25 cellular contexts compared by ENCODE assay signal in the genomic region with DNA sequence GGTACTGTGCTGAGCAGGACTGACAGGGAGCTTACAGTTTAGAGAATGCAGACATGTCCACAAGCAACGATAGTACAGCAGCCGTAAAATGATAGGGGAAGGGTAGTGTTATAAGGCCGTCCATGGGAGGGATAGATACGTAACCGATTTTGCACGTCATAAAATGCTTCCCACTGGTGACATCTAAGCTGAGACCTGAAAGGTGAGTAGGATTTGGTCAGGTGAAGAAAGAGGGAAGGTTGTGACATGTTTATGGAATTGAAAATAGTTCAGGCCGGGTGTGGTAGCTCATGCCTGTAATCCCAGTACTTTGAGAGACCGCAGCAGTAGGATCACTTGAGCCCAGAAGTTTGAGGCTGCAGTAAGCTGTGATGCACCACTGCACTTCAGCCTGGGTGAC. TPM values are rescaled to one million over a fixed set of nuclear protein-coding genes. Genes with fewer than 3 reads are reported as not detected.
DNase-seq lines count a peak whose midpoint lies in the region; ATAC-seq, FAIRE-seq and TF ChIP-seq lines count a peak whose summit lies in the region.
"Had no signal": no experiment of that assay in that cellular context is flagged by ENCODE, and none has a peak within 500 bp of the region (broad histone marks: within the 10 kb centered on the region; RNA-seq: fewer than 3 reads in every experiment).

No MANE protein-coding gene starts in this region.

- BruUV-seq in HepG2 (replicated peaks; lab: Mats Ljungman, UMichigan), result no TSS peak

- intact Hi-C loops in HepG2 (cut with micrococcal nuclease; ENCODE audit: unreplicated experiment), result no loop called here

- H3K27me3 Mint-ChIP-seq in activated T-cell treated with anti-CD3 and anti-CD28 coated beads, Interleukin-2, amount 50 U/mL, for 72 hours (ENCODE audit: low read depth), result no peaks in the 10 kb centered on the region
- H3K27me3 Mint-ChIP-seq in activated CD4-positive, alpha-beta memory T cell treated with anti-CD3 and anti-CD28 coated beads, Interleukin-2, amount 10 ng/mL, durations not matched to agents 7 days and 5 days, result no peaks in the 10 kb centered on the region
- H3K27me3 Mint-ChIP-seq: activated CD8-positive, alpha-beta memory T cell treated with anti-CD3 and anti-CD28 coated beads, Interleukin-2, amount 10 ng/mL, durations not matched to agents 7 days and 5 days had no signal

- H3K4me3 ChIP-seq in WERI-Rb-1 (ENCODE audit: low read depth, low read length) (peak overlapping the region; percentile 25), hepatocyte (no peak overlapping the region), smooth muscle cell (no peak overlapping the region), HepG2 (replicated peaks in 1 of 3; ENCODE audit: insufficient read depth in 1 of 3, low read depth in 2 of 3, low read length in 3 of 3) (no peak overlapping the region)
- H3K4me3 ChIP-seq: BLaER1 treated with 17β-estradiol and CSF1 and Interleukin-3, amounts not matched to agents 10 nM and 100 nM; cardiac muscle cell; GM23248; testis had no signal

- WGBS in hepatocyte (ENCODE audit: low lambda C conversion rate, missing lambda C conversion rate), result 63% methylated on average over 8 of the region's 8 CpGs
- WGBS in smooth muscle cell (ENCODE audit: low lambda C conversion rate), result 80% methylated on average over 8 of the region's 8 CpGs
- 93% methylated on average over 8 of the region's 8 CpGs for WGBS in HepG2 (ENCODE audit: low lambda C conversion rate)

- no peaks in the 10 kb centered on the region for H3F3A ChIP-seq in smooth muscle cell (ENCODE audit: low read depth)

- no peak for DNase-seq in activated T-cell treated with anti-CD3 and anti-CD28 coated beads, Interleukin-2, amount 50 U/mL, for 72 hours
- no peak for DNase-seq in activated T-cell treated with anti-CD3 and anti-CD28 coated beads, Interleukin-2, amount 50 U/mL, for 1 hour
- DNase-seq in WERI-Rb-1, result peak; percentile 56
- no peak for DNase-seq in hepatocyte (ENCODE audit: low spot score)
- DNase-seq in smooth muscle cell (lab: John Stamatoyannopoulos, UW; ENCODE audit: unreplicated experiment), result no peak
- DNase-seq in activated CD4-positive, alpha-beta memory T cell treated with anti-CD3 and anti-CD28 coated beads, Interleukin-2, amount 10 ng/mL, durations not matched to agents 7 days and 5 days, result no peak
- no peak for DNase-seq in HepG2 (ENCODE audit: low spot score)
- DNase-seq: activated CD8-positive, alpha-beta memory T cell treated with anti-CD3 and anti-CD28 coated beads, Interleukin-2, amount 10 ng/mL, durations not matched to agents 7 days and 5 days; activated effector memory CD4-positive, alpha-beta T cell treated with Interleukin-2 at 50 U/mL for 16 hours; amygdala; Caco-2; cortex of kidney; DND-41; GM23248; KBM-7; kidney glomerular epithelial cell; NCI-H1436; NCI-H774; occipital lobe; stimulated activated CD4-positive, alpha-beta T cell treated with anti-CD3 and anti-CD28 coated beads, Interleukin-2, amount 100 ng/mL, for 48 hours; testis had no signal

- H3K4me3 Mint-ChIP-seq in activated T-cell treated with anti-CD3 and anti-CD28 coated beads, Interleukin-2, amount 50 U/mL, for 72 hours, result peak overlapping the region; percentile 19 to 39
- H3K4me3 Mint-ChIP-seq in activated CD4-positive, alpha-beta memory T cell treated with anti-CD3 and anti-CD28 coated beads, Interleukin-2, amount 10 ng/mL, durations not matched to agents 7 days and 5 days, result no peak overlapping the region
- H3K4me3 Mint-ChIP-seq: activated CD8-positive, alpha-beta memory T cell treated with anti-CD3 and anti-CD28 coated beads, Interleukin-2, amount 10 ng/mL, durations not matched to agents 7 days and 5 days; stimulated activated effector memory CD8-positive, alpha-beta T cell treated with anti-CD3 and anti-CD28 coated beads, Interleukin-12 subunit alpha, Interleukin-12 subunit beta, amount 100 ng/mL, for 72 hours had no signal

- H4K20me1 ChIP-seq in hepatocyte (ENCODE audit: insufficient read depth, poor library complexity, severe bottlenecking) (peaks cover 54% of the 10 kb centered on the region), smooth muscle cell (ENCODE audit: low read depth) (peaks cover 98% of the 10 kb centered on the region), HepG2 (ENCODE audit: insufficient read depth, low read length) (peaks cover 54% of the 10 kb centered on the region)

- CTCF ChIA-PET in activated CD4-positive, alpha-beta memory T cell treated with anti-CD3 and anti-CD28 coated beads, Interleukin-2, amount 10 ng/mL, durations not matched to agents 7 days and 5 days (lab: Charles Lee), result interaction anchor here (1.3 kb wide), 1 partner anchor 24 kb away, joined by 5 read pairs; no protein-coding TSS in a partner anchor
- CTCF ChIA-PET in HepG2 (lab: Yijun Ruan, JAX; ENCODE audit: low intra/inter-chr PET ratio, low total read pairs), result no interaction called here

- no peak overlapping the region for H3K27ac Mint-ChIP-seq in activated T-cell treated with anti-CD3 and anti-CD28 coated beads, Interleukin-2, amount 50 U/mL, for 72 hours
- no peak overlapping the region for H3K27ac Mint-ChIP-seq in activated CD4-positive, alpha-beta memory T cell treated with anti-CD3 and anti-CD28 coated beads, Interleukin-2, amount 10 ng/mL, durations not matched to agents 7 days and 5 days
- H3K27ac Mint-ChIP-seq: activated CD8-positive, alpha-beta memory T cell treated with anti-CD3 and anti-CD28 coated beads, Interleukin-2, amount 10 ng/mL, durations not matched to agents 7 days and 5 days; stimulated activated effector memory CD8-positive, alpha-beta T cell treated with anti-CD3 and anti-CD28 coated beads, Interleukin-12 subunit alpha, Interleukin-12 subunit beta, amount 100 ng/mL, for 72 hours had no signal

- no peak for ATAC-seq in activated T-cell treated with anti-CD3 and anti-CD28 coated beads, Interleukin-2, amount 50 U/mL, for 72 hours (replicated peaks in 1 of 2)
- no peak for ATAC-seq in HG03039 (IDR thresholded peaks at IDR 0.05; ENCODE audit: unreplicated experiment)
- ATAC-seq in HepG2, result no peak
- ATAC-seq: activated CD8-positive, alpha-beta memory T cell treated with anti-CD3 and anti-CD28 coated beads, Interleukin-2, amount 10 ng/mL, durations not matched to agents 7 days and 5 days; stimulated activated effector memory CD8-positive, alpha-beta T cell treated with anti-CD3 and anti-CD28 coated beads, Interleukin-12 subunit alpha, Interleukin-12 subunit beta, amount 100 ng/mL, for 72 hours had no signal

- H3K27ac ChIP-seq in WERI-Rb-1 (peak overlapping the region; percentile 25), hepatocyte (peak overlapping the region; percentile 36), smooth muscle cell (ENCODE audit: low read depth) (peak overlapping the region; percentile 27), HepG2 (ENCODE audit: extremely low read length, insufficient read depth, low read length) (no peak overlapping the region)
- H3K27ac ChIP-seq: BLaER1 treated with 17β-estradiol and CSF1 and Interleukin-3, amounts not matched to agents 10 nM and 100 nM; GM23248; testis had no signal

- FAIRE-seq in HepG2 (lab: Jason Lieb, UNC), result no peak

- no peak for TF ChIP-seq RAD21 in HepG2 (CRISPR knock-in tag; IDR thresholded peaks at IDR 0.05)

- H3K36me3 ChIP-seq in WERI-Rb-1, result no peaks in the 10 kb centered on the region; the same call in 1 of the 2 replicates
- no peaks in the 10 kb centered on the region for H3K36me3 ChIP-seq in hepatocyte (replicated peaks; ENCODE audit: insufficient read depth, low read depth)
- no peaks in the 10 kb centered on the region for H3K36me3 ChIP-seq in smooth muscle cell (ENCODE audit: low read depth)
- H3K36me3 ChIP-seq in HepG2 (replicated peaks in 1 of 2; ENCODE audit: control insufficient read depth in 1 of 2, insufficient read depth in 2 of 2, low read length in 2 of 2), result no peaks in the 10 kb centered on the region
- H3K36me3 ChIP-seq: cardiac muscle cell had no signal

- H3K9me2 ChIP-seq in hepatocyte (replicated peaks; ENCODE audit: insufficient read depth), result no peaks in the 10 kb centered on the region

- H2AFZ ChIP-seq in hepatocyte (no peak overlapping the region), smooth muscle cell (ENCODE audit: low read depth) (no peak overlapping the region), HepG2 (ENCODE audit: low read length) (no peak overlapping the region)
- H2AFZ ChIP-seq: GM23248 had no signal

- TF ChIP-seq EP300 in HepG2 (IDR thresholded peaks at IDR 0.05; ENCODE audit: low read depth in 2 of 2, low read length in 2 of 2) (no peak), HepG2 (CRISPR knock-in tag; IDR thresholded peaks at IDR 0.05; ENCODE audit: borderline replicate concordance) (no peak)

- in situ Hi-C loops in HepG2 (cut with HindIII; ENCODE audit: extremely low pct_ligation_motif_present, low pct_unique_long_range_greater_than_20kb), result no loop called here

- H3K9me3 ChIP-seq in WERI-Rb-1 (ENCODE audit: severe bottlenecking) (no peaks in the 10 kb centered on the region), hepatocyte (ENCODE audit: low read depth) (peaks cover 4% of the 10 kb centered on the region), smooth muscle cell (replicated peaks; ENCODE audit: low read depth) (peaks cover 6% of the 10 kb centered on the region), HepG2 (ENCODE audit: low read length) (peaks cover 14% of the 10 kb centered on the region)
- H3K9me3 ChIP-seq: testis had no signal

- no peak for TF ChIP-seq CTCF in WERI-Rb-1 (IDR thresholded peaks at IDR 0.05; ENCODE audit: low read depth, low read length)
- no peak for TF ChIP-seq CTCF in hepatocyte (IDR thresholded peaks at IDR 0.05; ENCODE audit: poor library complexity)
- TF ChIP-seq CTCF in smooth muscle cell (IDR thresholded peaks at IDR 0.05; ENCODE audit: borderline replicate concordance, insufficient read depth, poor library complexity, severe bottlenecking), result no peak
- TF ChIP-seq CTCF in HepG2 (CRISPR knock-in tag; IDR thresholded peaks at IDR 0.05), result no peak

- peaks cover 25 to 30% of the 10 kb centered on the region in 2 donors for H3K36me3 Mint-ChIP-seq in activated T-cell treated with anti-CD3 and anti-CD28 coated beads, Interleukin-2, amount 50 U/mL, for 72 hours (ENCODE audit: insufficient read depth in 2 of 2)
- H3K36me3 Mint-ChIP-seq in activated CD4-positive, alpha-beta memory T cell treated with anti-CD3 and anti-CD28 coated beads, Interleukin-2, amount 10 ng/mL, durations not matched to agents 7 days and 5 days (ENCODE audit: low read depth), result peaks cover 20% of the 10 kb centered on the region

- H3K79me2 ChIP-seq in hepatocyte (peaks cover 100% of the 10 kb centered on the region), smooth muscle cell (ENCODE audit: low read depth) (peaks cover 96% of the 10 kb centered on the region), HepG2 (ENCODE audit: insufficient read depth, low read length) (peaks cover 79% of the 10 kb centered on the region)

- H3K4me1 ChIP-seq in hepatocyte (ENCODE audit: insufficient read depth), result peaks cover 35% of the 10 kb centered on the region
- peaks cover 4% of the 10 kb centered on the region for H3K4me1 ChIP-seq in smooth muscle cell (ENCODE audit: low read depth)
- H3K4me1 ChIP-seq in HepG2 (ENCODE audit: insufficient read depth, low read length), result peaks cover 15% of the 10 kb centered on the region; the same call in 1 of the 2 replicates

- peaks cover 82% of the 10 kb centered on the region for H3K4me1 Mint-ChIP-seq in activated T-cell treated with anti-CD3 and anti-CD28 coated beads, Interleukin-2, amount 50 U/mL, for 72 hours (ENCODE audit: low read depth)
- H3K4me1 Mint-ChIP-seq in activated CD4-positive, alpha-beta memory T cell treated with anti-CD3 and anti-CD28 coated beads, Interleukin-2, amount 10 ng/mL, durations not matched to agents 7 days and 5 days, result peaks cover 35% of the 10 kb centered on the region

- peak overlapping the region; percentile 10 for H3K4me2 ChIP-seq in hepatocyte
- H3K4me2 ChIP-seq in smooth muscle cell, result no peak overlapping the region
- H3K4me2 ChIP-seq in HepG2 (ENCODE audit: low read depth, low read length), result no peak overlapping the region
- H3K4me2 ChIP-seq: BLaER1 treated with 17β-estradiol and CSF1 and Interleukin-3, amounts not matched to agents 10 nM and 100 nM had no signal

- H3K9ac ChIP-seq in smooth muscle cell (ENCODE audit: low read depth) (no peak overlapping the region), HepG2 (ENCODE audit: insufficient read depth, low read depth, low read length) (no peak overlapping the region)
- H3K9ac ChIP-seq: BLaER1 treated with 17β-estradiol and CSF1 and Interleukin-3, amounts not matched to agents 10 nM and 100 nM; GM23248 had no signal

- no peak for TF ChIP-seq POLR2A in HepG2 (IDR thresholded peaks at IDR 0.05; ENCODE audit: insufficient read depth in 1 of 2, low read depth in 2 of 2, low read length in 2 of 2)

- POLR2A ChIA-PET in activated CD4-positive, alpha-beta memory T cell treated with anti-CD3 and anti-CD28 coated beads, Interleukin-2, amount 10 ng/mL, durations not matched to agents 7 days and 5 days (lab: Charles Lee), result no interaction called here
- POLR2A ChIA-PET in HepG2 (lab: Yijun Ruan, JAX), result no interaction called here

- H3K27me3 ChIP-seq in WERI-Rb-1 (ENCODE audit: insufficient read depth, low read depth, severe bottlenecking), result no peaks in the 10 kb centered on the region
- H3K27me3 ChIP-seq in hepatocyte, result no peaks in the 10 kb centered on the region
- H3K27me3 ChIP-seq in smooth muscle cell (ENCODE audit: low read depth), result no peaks in the 10 kb centered on the region
- H3K27me3 ChIP-seq in HepG2 (ENCODE audit: control insufficient read depth in 1 of 2, insufficient read depth in 2 of 2, low read length in 2 of 2), result no peaks in the 10 kb centered on the region
- H3K27me3 ChIP-seq: BLaER1 treated with 17β-estradiol and CSF1 and Interleukin-3, amounts not matched to agents 10 nM and 100 nM; cardiac muscle cell; testis had no signal

- H3K9me3 Mint-ChIP-seq in activated T-cell treated with anti-CD3 and anti-CD28 coated beads, Interleukin-2, amount 50 U/mL, for 72 hours, result peaks cover 8 to 9% of the 10 kb centered on the region in 2 donors
- peaks cover 15% of the 10 kb centered on the region for H3K9me3 Mint-ChIP-seq in activated CD4-positive, alpha-beta memory T cell treated with anti-CD3 and anti-CD28 coated beads, Interleukin-2, amount 10 ng/mL, durations not matched to agents 7 days and 5 days

RNA-seq across cellular contexts. Expression of a gene that starts 25.6 kb away (rescaled TPM):
- total RNA-seq in activated T-cell treated with anti-CD3 and anti-CD28 coated beads, Interleukin-2, amount 50 U/mL, for 72 hours, result 10 to 100 TPM; 83.5 to 94.6 TPM
- total RNA-seq in hepatocyte (32.8 and 34.7 TPM in 2 replicates), smooth muscle cell (29.0 and 34.8 TPM in 2 replicates), HepG2 (2016; rRNA removed; fragmentation: Illumina TruSeq; extraction: Trizol) (21.9 and 27.7 TPM in 2 replicates)
- polyA plus RNA-seq in hepatocyte (28.7 and 34.1 TPM in 2 replicates), smooth muscle cell (27.6 and 28.9 TPM in 2 replicates), HepG2 (2011; rRNA removed) (35.2 and 36.0 TPM in 2 replicates)
- 10 to 100 TPM; 39.8 to 40.1 TPM for total RNA-seq in activated CD4-positive, alpha-beta memory T cell treated with anti-CD3 and anti-CD28 coated beads, Interleukin-2, amount 10 ng/mL, durations not matched to agents 7 days and 5 days
- total RNA-seq in HepG2 (2016; cell fraction: cytosol; rRNA removed; fragmentation: Illumina TruSeq; extraction: Trizol; ENCODE audit: low read depth), result 3.3 and 3.5 TPM in 2 replicates
- 20.6 and 26.2 TPM in 2 replicates for total RNA-seq in HepG2 (2016; cell fraction: insoluble cytoplasmic fraction; rRNA removed; fragmentation: Illumina TruSeq; extraction: Trizol)
- total RNA-seq in HepG2 (2016; cell fraction: membrane; rRNA removed; fragmentation: Illumina TruSeq; extraction: Trizol), result 11.1 and 12.4 TPM in 2 replicates
- total RNA-seq in HepG2 (2016; cell fraction: nucleus; rRNA removed; fragmentation: Illumina TruSeq; extraction: Trizol), result 15.6 and 15.7 TPM in 2 replicates
- polyA plus RNA-seq in HepG2 (2011; cell fraction: cytosol; rRNA removed), result 25.8 and 32.1 TPM in 2 replicates
- polyA plus RNA-seq in HepG2 (2011; cell fraction: nucleus; rRNA removed), result 24.9 and 25.2 TPM in 2 replicates
- 29.4 and 32.2 TPM in 2 replicates for polyA plus RNA-seq in HepG2 (2012)
- polyA plus RNA-seq in HepG2 (2016; cell fraction: cytosol; fragmentation: Illumina TruSeq; extraction: Trizol; ENCODE audit: low read depth), result 2.4 and 2.5 TPM in 2 replicates
- polyA plus RNA-seq in HepG2 (2016; cell fraction: insoluble cytoplasmic fraction; fragmentation: Illumina TruSeq; extraction: Trizol; ENCODE audit: low read depth), result 27.0 and 29.7 TPM in 2 replicates
- polyA plus RNA-seq in HepG2 (2016; cell fraction: membrane; fragmentation: Illumina TruSeq; extraction: Trizol; ENCODE audit: low read depth), result 6.8 and 7.3 TPM in 2 replicates
- 20.8 and 21.2 TPM in 2 replicates for polyA plus RNA-seq in HepG2 (2016; cell fraction: nucleus; fragmentation: Illumina TruSeq; extraction: Trizol; ENCODE audit: insufficient read depth, low read depth)
- 17.0 and 19.8 TPM in 2 replicates for polyA minus RNA-seq in HepG2 (2011; rRNA and poly(A)+ RNA removed; ENCODE audit: low replicate concordance)
- polyA minus RNA-seq in HepG2 (2011; cell fraction: cytosol; rRNA and poly(A)+ RNA removed), result 22.7 and 25.5 TPM in 2 replicates
- 26.1 and 28.5 TPM in 2 replicates for polyA minus RNA-seq in HepG2 (2011; cell fraction: nucleus; rRNA and poly(A)+ RNA removed)
